ENCODE assay signal across 22 cellular contexts in the genomic region with DNA sequence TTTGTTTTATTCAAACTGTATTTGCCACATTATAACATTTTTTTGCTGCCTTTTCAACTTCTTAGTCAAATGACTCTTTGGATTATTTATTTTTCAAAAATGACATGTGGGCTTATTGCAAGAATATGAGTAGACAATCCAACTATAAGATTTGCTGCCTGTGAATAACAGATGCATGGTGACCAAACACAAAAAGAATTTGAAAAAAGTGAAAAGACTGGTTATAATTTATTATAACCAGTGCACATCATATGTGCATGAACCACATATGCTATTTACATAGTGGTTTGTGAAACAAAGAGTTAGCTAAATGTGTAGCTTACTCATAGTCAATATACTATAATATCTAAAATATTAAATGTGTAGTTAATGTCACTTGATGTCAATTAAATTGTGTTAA.
DNase-seq lines count a peak whose midpoint lies in the region; ATAC-seq, FAIRE-seq and TF ChIP-seq lines count a peak whose summit lies in the region.
"Had no signal": no experiment of that assay in that cellular context is flagged by ENCODE, and none has a peak within 500 bp of the region (broad histone marks: within the 10 kb centered on the region; RNA-seq: fewer than 3 reads in every experiment).

No MANE protein-coding gene starts in this region.

- no peak for TF ChIP-seq CTCF in astrocyte (IDR thresholded peaks at IDR 0.05; ENCODE audit: insufficient read depth, low read depth, low read length)

- no peaks in the 10 kb centered on the region for H3K79me2 ChIP-seq in astrocyte (ENCODE audit: insufficient read depth, low read length)

- no peak overlapping the region for H3K4me3 ChIP-seq in astrocyte (ENCODE audit: insufficient read depth, low read depth, low read length)
- H3K4me3 ChIP-seq: Peyer's patch, SJCRH30 had no signal

- H3K9me3 Mint-ChIP-seq in astrocyte (ENCODE audit: unreplicated experiment): peaks cover under 1% of the 10 kb centered on the region
- peaks cover 27% of the 10 kb centered on the region for H3K9me3 Mint-ChIP-seq in stimulated activated effector memory CD8-positive, alpha-beta T cell treated with anti-CD3 and anti-CD28 coated beads, Interleukin-12 subunit alpha, Interleukin-12 subunit beta, amount 100 ng/mL, for 72 hours

- H3K27me3 ChIP-seq in astrocyte (ENCODE audit: insufficient read depth, low read length): no peaks in the 10 kb centered on the region
- H3K27me3 ChIP-seq: Peyer's patch, SJCRH30 had no signal

- H3K36me3 Mint-ChIP-seq in astrocyte (ENCODE audit: low read depth, unreplicated experiment): no peaks in the 10 kb centered on the region
- no peaks in the 10 kb centered on the region for H3K36me3 Mint-ChIP-seq in stimulated activated effector memory CD8-positive, alpha-beta T cell treated with anti-CD3 and anti-CD28 coated beads, Interleukin-12 subunit alpha, Interleukin-12 subunit beta, amount 100 ng/mL, for 72 hours
- H3K36me3 Mint-ChIP-seq: CD4-positive, CD25-positive, alpha-beta regulatory T cell had no signal

- no peak overlapping the region for H3K9ac ChIP-seq in astrocyte (ENCODE audit: low read length)

- H3K4me2 ChIP-seq in astrocyte (ENCODE audit: low read length): no peak overlapping the region

- H3K4me1 ChIP-seq in astrocyte (ENCODE audit: insufficient read depth, low read length): no peaks in the 10 kb centered on the region
- H3K4me1 ChIP-seq: Peyer's patch, SJCRH30 had no signal

- FAIRE-seq in astrocyte (lab: Jason Lieb, UNC): no peak
- FAIRE-seq: GM12891, GM18507 had no signal

- peak; percentile 45 for DNase-seq in HS-5 (ENCODE audit: low read depth)
- peak; percentile 3 for DNase-seq in astrocyte (ENCODE audit: low read depth)
- DNase-seq in fibroblast of peridontal ligament (ENCODE audit: extremely low read depth): peak; percentile 51
- DNase-seq in NCI-H1694 treated with DMSO at 0.1 percent for 48 hours (lab: John Stamatoyannopoulos, UW): no peak
- no peak for DNase-seq in LoVo (ENCODE audit: low spot score)
- DNase-seq in stimulated activated effector memory CD8-positive, alpha-beta T cell treated with anti-CD3 and anti-CD28 coated beads, Interleukin-12 subunit alpha, Interleukin-12 subunit beta, amount 100 ng/mL, for 72 hours (ENCODE audit: low spot score in 2 of 2): no peak
- DNase-seq: CD4-positive, CD25-positive, alpha-beta regulatory T cell; DMS79; GOT3; Karpas-422; MM.1S; NCI-H1048; NCI-H1417 treated with DMSO at 0.1 percent for 48 hours; NCI-H187 treated with DMSO at 0.1 percent for 48 hours; NCI-H2107; NK-92 treated with Interleukin-12 subunit alpha and Interleukin-12 subunit beta, amount 100 ng/mL, for 24 hours; Peyer's patch; SJCRH30 had no signal

- no peak overlapping the region for H3K4me3 Mint-ChIP-seq in astrocyte (ENCODE audit: unreplicated experiment)
- no peak overlapping the region for H3K4me3 Mint-ChIP-seq in stimulated activated effector memory CD8-positive, alpha-beta T cell treated with anti-CD3 and anti-CD28 coated beads, Interleukin-12 subunit alpha, Interleukin-12 subunit beta, amount 100 ng/mL, for 72 hours
- H3K4me3 Mint-ChIP-seq: CD4-positive, CD25-positive, alpha-beta regulatory T cell had no signal

- H3K9me3 ChIP-seq in astrocyte (ENCODE audit: insufficient read depth, low read depth, low read length): no peaks in the 10 kb centered on the region
- H3K9me3 ChIP-seq: SJCRH30 had no signal

- H3K4me1 Mint-ChIP-seq in astrocyte (ENCODE audit: low read depth, unreplicated experiment): peaks cover 2% of the 10 kb centered on the region
- H3K4me1 Mint-ChIP-seq in stimulated activated effector memory CD8-positive, alpha-beta T cell treated with anti-CD3 and anti-CD28 coated beads, Interleukin-12 subunit alpha, Interleukin-12 subunit beta, amount 100 ng/mL, for 72 hours: no peaks in the 10 kb centered on the region
- H3K4me1 Mint-ChIP-seq: CD4-positive, CD25-positive, alpha-beta regulatory T cell had no signal

- no peak overlapping the region for H3K27ac Mint-ChIP-seq in astrocyte (ENCODE audit: unreplicated experiment)
- H3K27ac Mint-ChIP-seq in stimulated activated effector memory CD8-positive, alpha-beta T cell treated with anti-CD3 and anti-CD28 coated beads, Interleukin-12 subunit alpha, Interleukin-12 subunit beta, amount 100 ng/mL, for 72 hours: no peak overlapping the region
- H3K27ac Mint-ChIP-seq: CD4-positive, CD25-positive, alpha-beta regulatory T cell had no signal

- H3K36me3 ChIP-seq in astrocyte (ENCODE audit: insufficient read depth, low read length): no peaks in the 10 kb centered on the region
- H3K36me3 ChIP-seq: Peyer's patch, SJCRH30 had no signal

- H3K27me3 Mint-ChIP-seq in astrocyte (ENCODE audit: low read depth, unreplicated experiment): no peaks in the 10 kb centered on the region
- H3K27me3 Mint-ChIP-seq: CD4-positive, CD25-positive, alpha-beta regulatory T cell had no signal

- no peaks in the 10 kb centered on the region for H4K20me1 ChIP-seq in astrocyte (ENCODE audit: insufficient read depth, low read length)

- H2AFZ ChIP-seq in astrocyte (ENCODE audit: low read depth, low read length): no peak overlapping the region

- no peak for ATAC-seq in stimulated activated effector memory CD8-positive, alpha-beta T cell treated with anti-CD3 and anti-CD28 coated beads, Interleukin-12 subunit alpha, Interleukin-12 subunit beta, amount 100 ng/mL, for 72 hours
- ATAC-seq in HG02852 (IDR thresholded peaks at IDR 0.05; ENCODE audit: unreplicated experiment): no peak
- ATAC-seq: HCT116 had no signal

- no peak overlapping the region for H3K27ac ChIP-seq in astrocyte (ENCODE audit: low read depth, low read length)
- H3K27ac ChIP-seq: Peyer's patch, SJCRH30 had no signal

Comparison
In these comparisons a context has a peak if more than half of its experiments do, and no peak if none do; other contexts are left out.
1. DNase-seq: peak in HS-5 (single experiment), astrocyte (single experiment) and fibroblast of peridontal ligament (single experiment); none in NCI-H1694 treated with DMSO at 0.1 percent for 48 hours (single experiment), LoVo (single experiment) and stimulated activated effector memory CD8-positive, alpha-beta T cell treated with anti-CD3 and anti-CD28 coated beads, Interleukin-12 subunit alpha, Interleukin-12 subunit beta, amount 100 ng/mL, for 72 hours (0 of 2).